Comparison of ENCODE assay signal across 25 cellular contexts in the genomic region with DNA sequence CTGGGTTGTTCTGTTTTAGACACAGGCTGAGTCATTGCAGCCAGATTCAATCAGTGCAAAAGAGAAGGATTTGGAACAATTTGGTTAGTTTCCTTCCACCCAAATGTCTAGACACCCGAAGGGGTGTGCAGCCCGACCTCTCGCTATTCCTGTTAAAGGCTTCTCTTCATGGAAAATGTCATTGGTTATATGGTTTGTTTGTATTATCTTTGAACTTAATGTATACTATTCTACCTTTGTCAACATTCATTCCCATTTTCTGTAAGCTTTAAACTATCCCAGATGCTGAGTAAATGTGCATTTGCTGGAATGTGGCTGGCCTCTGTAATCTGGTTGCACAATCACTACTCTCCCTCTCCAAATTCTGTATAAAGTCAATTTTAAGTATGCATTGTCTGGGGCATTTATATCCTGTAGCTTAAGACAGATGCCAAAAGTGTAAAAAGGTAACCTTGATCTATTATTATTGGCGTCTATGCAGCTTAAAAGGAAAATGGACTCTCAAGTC.
DNase-seq lines count a peak whose midpoint lies in the region; ATAC-seq, FAIRE-seq and TF ChIP-seq lines count a peak whose summit lies in the region.
"Had no signal": no experiment of that assay in that cellular context is flagged by ENCODE, and none has a peak within 500 bp of the region (broad histone marks: within the 10 kb centered on the region; RNA-seq: fewer than 3 reads in every experiment).

No MANE protein-coding gene starts in this region.

- H3K36me3 ChIP-seq in HepG2 (replicated peaks in 1 of 2; ENCODE audit: control insufficient read depth in 1 of 2, insufficient read depth in 2 of 2, low read length in 2 of 2), result no peaks in the 10 kb centered on the region
- H3K36me3 ChIP-seq in psoas muscle (ENCODE audit: insufficient read depth in 1 of 2, low read depth in 1 of 2), result no peaks in the 10 kb centered on the region
- H3K36me3 ChIP-seq: esophagus squamous epithelium, neutrophil, right atrium auricular region, suprapubic skin had no signal

- in situ Hi-C loops in HepG2 (cut with HindIII; ENCODE audit: extremely low pct_ligation_motif_present, low pct_unique_long_range_greater_than_20kb), result no loop called here

- H3K27ac ChIP-seq in AG04450 (ENCODE audit: low read depth, low read length) (peak overlapping the region; percentile 43), HepG2 (ENCODE audit: extremely low read length, insufficient read depth, low read length) (no peak overlapping the region), RWPE1 (no peak overlapping the region), psoas muscle (no peak overlapping the region)
- H3K27ac ChIP-seq: C4-2B, esophagus squamous epithelium, neutrophil, right atrium auricular region, suprapubic skin had no signal

- CTCF ChIA-PET in AG04450 (lab: Charles Lee) (interaction anchor here (1.6 to 1.9 kb wide), 2 partner anchors 79 to 671 kb away, joined by 6 read pairs; no protein-coding TSS in a partner anchor), HepG2 (lab: Yijun Ruan, JAX; ENCODE audit: low intra/inter-chr PET ratio, low total read pairs) (no interaction called here), RWPE1 (lab: Yijun Ruan, JAX) (no interaction called here)

- H4K20me1 ChIP-seq in HepG2 (ENCODE audit: insufficient read depth, low read length), result no peaks in the 10 kb centered on the region

- ATAC-seq in HepG2, result no peak
- ATAC-seq in psoas muscle, result no peak

- no peak for TF ChIP-seq EP300 in HepG2 (IDR thresholded peaks at IDR 0.05; ENCODE audit: low read depth in 2 of 2, low read length in 2 of 2)
- TF ChIP-seq EP300 in HepG2 (CRISPR knock-in tag; IDR thresholded peaks at IDR 0.05; ENCODE audit: borderline replicate concordance), result no peak

- POLR2A ChIA-PET in AG04450 (lab: Yijun Ruan, JAX) (interaction anchor here (0.6 to 1.6 kb wide), 8 partner anchors 20 to 95 kb away, joined by 3 to 7 read pairs (median 4); no protein-coding TSS in a partner anchor), HepG2 (lab: Yijun Ruan, JAX) (no interaction called here), RWPE1 (lab: Yijun Ruan, JAX; ENCODE audit: low non-redundant PET) (no interaction called here)

- no TSS peak for BruUV-seq in HepG2 (replicated peaks; lab: Mats Ljungman, UMichigan)

- H2AFZ ChIP-seq in HepG2 (ENCODE audit: low read length), result no peak overlapping the region

- intact Hi-C loops in HepG2 (cut with micrococcal nuclease; ENCODE audit: unreplicated experiment) (no loop called here), psoas muscle (cut with DNase I) (no loop called here)

- FAIRE-seq in HepG2 (lab: Jason Lieb, UNC), result no peak
- FAIRE-seq: D721Med, islet of Langerhans had no signal

- H3K4me3 ChIP-seq in AG04450 (ENCODE audit: low read depth, low read length), result no peak overlapping the region
- no peak overlapping the region for H3K4me3 ChIP-seq in HFF-Myc (replicated peaks; ENCODE audit: low read depth, low read length)
- H3K4me3 ChIP-seq in choroid plexus epithelial cell (ENCODE audit: low read depth, low read length), result no peak overlapping the region
- H3K4me3 ChIP-seq in HepG2 (replicated peaks in 1 of 3; ENCODE audit: insufficient read depth in 1 of 3, low read depth in 2 of 3, low read length in 3 of 3), result no peak overlapping the region
- H3K4me3 ChIP-seq in psoas muscle, result no peak overlapping the region
- H3K4me3 ChIP-seq: esophagus squamous epithelium, right atrium auricular region, suprapubic skin had no signal

- 7% methylated on average over 4 of the region's 4 CpGs for WGBS in HepG2 (ENCODE audit: low lambda C conversion rate)
- WGBS in psoas muscle, 3 donors, result 80 to 87% (median 86%) methylated on average over 4 of the region's 4 CpGs

- H3K9me3 ChIP-seq in AG04450 (ENCODE audit: control insufficient read depth, insufficient read depth, low read length), result no peaks in the 10 kb centered on the region
- no peaks in the 10 kb centered on the region; the same call in 1 of the 2 replicates for H3K9me3 ChIP-seq in HepG2 (ENCODE audit: low read length)
- no peaks in the 10 kb centered on the region for H3K9me3 ChIP-seq in psoas muscle
- H3K9me3 ChIP-seq: esophagus squamous epithelium, neutrophil, right atrium auricular region, suprapubic skin had no signal

- no peak for TF ChIP-seq RAD21 in HepG2 (CRISPR knock-in tag; IDR thresholded peaks at IDR 0.05)

- no peaks in the 10 kb centered on the region for H3K27me3 ChIP-seq in AG04450 (ENCODE audit: control insufficient read depth, insufficient read depth, low read length)
- H3K27me3 ChIP-seq in HepG2 (ENCODE audit: control insufficient read depth in 1 of 2, insufficient read depth in 2 of 2, low read length in 2 of 2), result no peaks in the 10 kb centered on the region
- no peaks in the 10 kb centered on the region for H3K27me3 ChIP-seq in psoas muscle (ENCODE audit: insufficient read depth in 3 of 3, low read length in 2 of 3)
- H3K27me3 ChIP-seq: esophagus squamous epithelium, neutrophil, right atrium auricular region, suprapubic skin had no signal

- TF ChIP-seq POLR2A in HepG2 (IDR thresholded peaks at IDR 0.05; ENCODE audit: insufficient read depth in 1 of 2, low read depth in 2 of 2, low read length in 2 of 2), result no peak

- H3K79me2 ChIP-seq in HepG2 (ENCODE audit: insufficient read depth, low read length), result no peaks in the 10 kb centered on the region

- TF ChIP-seq CTCF in AG04450 (IDR thresholded peaks at IDR 0.05; ENCODE audit: low read depth, low read length) (no peak), HFF-Myc (IDR thresholded peaks at IDR 0.05; ENCODE audit: low read depth, low read length, missing control alignments) (no peak), choroid plexus epithelial cell (conservative IDR thresholded peaks at IDR 0.05; ENCODE audit: low read depth, low read length) (no peak), HepG2 (CRISPR knock-in tag; IDR thresholded peaks at IDR 0.05) (no peak), RWPE1 (conservative IDR thresholded peaks at IDR 0.05; ENCODE audit: low read depth) (no peak), psoas muscle (IDR thresholded peaks at IDR 0.05) (no peak)

- H3K4me2 ChIP-seq in HepG2 (ENCODE audit: low read depth, low read length), result no peak overlapping the region

- H3K9ac ChIP-seq in HepG2 (ENCODE audit: insufficient read depth, low read depth, low read length), result no peak overlapping the region

- DNase-seq in AG04450 (ENCODE audit: low read depth, low spot score), result peak; percentile 50
- peak; percentile 82 for DNase-seq in HFF-Myc (ENCODE audit: extremely low read depth, low read depth)
- peak; percentile 39 for DNase-seq in choroid plexus epithelial cell (ENCODE audit: low read depth)
- no peak for DNase-seq in HepG2 (ENCODE audit: low spot score)
- DNase-seq in DMS53 treated with DMSO at 0.1 percent for 48 hours (lab: John Stamatoyannopoulos, UW; ENCODE audit: unreplicated experiment), result no peak
- no peak for DNase-seq in RWPE1 (ENCODE audit: low spot score)
- DNase-seq in NCI-H2081 treated with DMSO at 0.1 percent for 48 hours (lab: John Stamatoyannopoulos, UW), result no peak
- DNase-seq in psoas muscle, result no peak
- DNase-seq: activated CD4-positive, alpha-beta memory T cell treated with anti-CD3 and anti-CD28 coated beads, Interleukin-2, amount 10 ng/mL, durations not matched to agents 7 days and 5 days; activated naive CD4-positive, alpha-beta T cell treated with Interleukin-2 at 50 U/mL for 16 hours; activated T-cell treated with anti-CD3 and anti-CD28 coated beads, Interleukin-2, amount 50 U/mL, for 1 hour; anterior cingulate cortex; cerebellar nuclear complex; effector CD8-positive, alpha-beta T cell; esophagus squamous epithelium; GOT3; NCI-H1417 treated with DMSO at 0.1 percent for 48 hours; NCI-H524; T1000 had no signal

- H3K4me1 ChIP-seq in HepG2 (ENCODE audit: insufficient read depth, low read length) (no peaks in the 10 kb centered on the region), psoas muscle (no peaks in the 10 kb centered on the region)
- H3K4me1 ChIP-seq: right atrium auricular region, suprapubic skin had no signal

TF ChIP-seq in HepG2, 621 proteins besides CTCF, POLR2A, EP300 and RAD21:
- TF ChIP-seq ZBTB7A (CRISPR knock-in tag; IDR thresholded peaks at IDR 0.05) (no peak), ZNF337 (CRISPR knock-in tag; IDR thresholded peaks at IDR 0.05; ENCODE audit: borderline replicate concordance, low read depth) (no peak), ETV6 (CRISPR knock-in tag; conservative IDR thresholded peaks at IDR 0.05) (no peak), ZNF354B (CRISPR knock-in tag; IDR thresholded peaks at IDR 0.05) (no peak), CEBPB (IDR thresholded peaks at IDR 0.05; ENCODE audit: borderline replicate concordance, low read depth, low read length) (peak; percentile 49), TCF12 (IDR thresholded peaks at IDR 0.05) (no peak), TCF12 (CRISPR knock-in tag; IDR thresholded peaks at IDR 0.05) (no peak), ZNF432 (CRISPR knock-in tag; IDR thresholded peaks at IDR 0.05; ENCODE audit: borderline replicate concordance) (no peak)
- TF ChIP-seq, protein P1, sequence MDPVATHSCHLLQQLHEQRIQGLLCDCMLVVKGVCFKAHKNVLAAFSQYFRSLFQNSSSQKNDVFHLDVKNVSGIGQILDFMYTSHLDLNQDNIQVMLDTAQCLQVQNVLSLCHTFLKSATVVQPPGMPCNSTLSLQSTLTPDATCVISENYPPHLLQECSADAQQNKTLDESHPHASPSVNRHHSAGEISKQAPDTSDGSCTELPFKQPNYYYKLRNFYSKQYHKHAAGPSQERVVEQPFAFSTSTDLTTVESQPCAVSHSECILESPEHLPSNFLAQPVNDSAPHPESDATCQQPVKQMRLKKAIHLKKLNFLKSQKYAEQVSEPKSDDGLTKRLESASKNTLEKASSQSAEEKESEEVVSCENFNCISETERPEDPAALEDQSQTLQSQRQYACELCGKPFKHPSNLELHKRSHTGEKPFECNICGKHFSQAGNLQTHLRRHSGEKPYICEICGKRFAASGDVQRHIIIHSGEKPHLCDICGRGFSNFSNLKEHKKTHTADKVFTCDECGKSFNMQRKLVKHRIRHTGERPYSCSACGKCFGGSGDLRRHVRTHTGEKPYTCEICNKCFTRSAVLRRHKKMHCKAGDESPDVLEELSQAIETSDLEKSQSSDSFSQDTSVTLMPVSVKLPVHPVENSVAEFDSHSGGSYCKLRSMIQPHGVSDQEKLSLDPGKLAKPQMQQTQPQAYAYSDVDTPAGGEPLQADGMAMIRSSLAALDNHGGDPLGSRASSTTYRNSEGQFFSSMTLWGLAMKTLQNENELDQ (CRISPR knock-in tag; IDR thresholded peaks at IDR 0.05; ENCODE audit: borderline replicate concordance), result no peak

Comparison
In these comparisons a context has a peak if more than half of its experiments do, and no peak if none do; other contexts are left out.
1. DNase-seq: peak in AG04450 (single experiment), HFF-Myc (single experiment) and choroid plexus epithelial cell (single experiment); none in HepG2 (single experiment), DMS53 treated with DMSO at 0.1 percent for 48 hours (single experiment), RWPE1 (single experiment), NCI-H2081 treated with DMSO at 0.1 percent for 48 hours (single experiment) and psoas muscle (0 of 2).